In genomic region chr6:31896493-31896855, GRCh38 we compare ENCODE assay signal across 8 cellular contexts. TPM values are rescaled to one million over a fixed set of nuclear protein-coding genes. Genes with fewer than 3 reads are reported as not detected.
DNase-seq lines count a peak whose midpoint lies in the region; ATAC-seq and TF ChIP-seq lines count a peak whose summit lies in the region.

No MANE protein-coding gene starts in this region.

- no peak overlapping the region for H4K8ac ChIP-seq in mesendoderm (ENCODE audit: low read depth, low read length)

- peak overlapping the region; percentile 69 to 96 (median 91) for H3K27ac Mint-ChIP-seq in brain

- peak overlapping the region; percentile 74 for H3K4me2 ChIP-seq in mesendoderm (ENCODE audit: low read length)

- peaks cover 4% of the 10 kb centered on the region for H3K79me2 ChIP-seq in mesendoderm (ENCODE audit: control insufficient read depth, insufficient read depth, low read length)

- H2BK15ac ChIP-seq in mesendoderm (replicated peaks; ENCODE audit: low read depth) = no peak overlapping the region

- TF ChIP-seq CTCF in cardiac muscle cell (IDR thresholded peaks at IDR 0.05; ENCODE audit: low read depth, low read length) (no peak), brain (conservative IDR thresholded peaks at IDR 0.05) (no peak)

- H3K23ac ChIP-seq in mesendoderm (ENCODE audit: low read length) = no peak overlapping the region

- peak overlapping the region; percentile 87 to 92 (median 88) for H3K4me3 Mint-ChIP-seq in brain

- peaks cover 10% of the 10 kb centered on the region for H3K27me3 Mint-ChIP-seq in brain

- no peaks in the 10 kb centered on the region for H3K9me3 ChIP-seq in cardiac muscle cell (ENCODE audit: low read depth)

- WGBS in mesendoderm (ENCODE audit: extremely low coverage, insufficient coverage, low lambda C conversion rate) = no CpG with 5 or more reads among the region's 4 CpGs
- 38% methylated on average over 4 of the region's 4 CpGs for WGBS in urinary bladder

- peak overlapping the region; percentile 100 for H3K4me3 ChIP-seq in cardiac muscle cell
- H3K4me3 ChIP-seq in mesendoderm (ENCODE audit: low read length) = peak overlapping the region; percentile 50
- H3K4me3 ChIP-seq in urinary bladder (ENCODE audit: low read depth, low read length) = peak overlapping the region; percentile 99

- H3K36me3 ChIP-seq in cardiac muscle cell = peaks cover 36% of the 10 kb centered on the region
- peaks cover 4% of the 10 kb centered on the region for H3K36me3 ChIP-seq in mesendoderm (ENCODE audit: control insufficient read depth, insufficient read depth, low read length)
- no peaks in the 10 kb centered on the region for H3K36me3 ChIP-seq in urinary bladder (ENCODE audit: insufficient read depth)

- H3K27me3 ChIP-seq in cardiac muscle cell (no peaks in the 10 kb centered on the region), mesendoderm (ENCODE audit: insufficient read depth, low read length, poor library complexity) (no peaks in the 10 kb centered on the region)

- H2BK120ac ChIP-seq in mesendoderm (ENCODE audit: low read depth, low read length) = no peak overlapping the region

- peak overlapping the region; percentile 82 for H3K9ac ChIP-seq in mesendoderm (ENCODE audit: low read length)

- no peak overlapping the region for H3K4ac ChIP-seq in mesendoderm (ENCODE audit: low read depth, low read length)

- no peak overlapping the region for H4K5ac ChIP-seq in mesendoderm (ENCODE audit: low read length)

- no peak overlapping the region for H3K18ac ChIP-seq in mesendoderm (ENCODE audit: low read length)

- H3K56ac ChIP-seq in mesendoderm (ENCODE audit: low read length) = peak overlapping the region; percentile 86

- no peak overlapping the region for H2AK5ac ChIP-seq in mesendoderm (ENCODE audit: low read length)

- no peak overlapping the region for H2BK5ac ChIP-seq in mesendoderm (ENCODE audit: low read length)

- intact Hi-C loops in left ventricle myocardium superior (cut with micrococcal nuclease) = no loop called here

- H3K4me1 Mint-ChIP-seq in brain = peaks cover 43% of the 10 kb centered on the region

- H3K27ac ChIP-seq in cardiac muscle cell (peak overlapping the region; percentile 45), mesendoderm (ENCODE audit: low read depth, low read length) (no peak overlapping the region), urinary bladder (ENCODE audit: low read depth) (no peak overlapping the region)

- no peaks in the 10 kb centered on the region for H3K9me3 Mint-ChIP-seq in brain

- ATAC-seq in left ventricle myocardium superior (no peak), HG02642 (IDR thresholded peaks at IDR 0.05; ENCODE audit: poor library complexity, unreplicated experiment) (no peak), HG03175 (IDR thresholded peaks at IDR 0.05; ENCODE audit: unreplicated experiment) (no peak)

- peaks cover 4% of the 10 kb centered on the region for H3K79me1 ChIP-seq in mesendoderm (ENCODE audit: low read length)

- H3K4me1 ChIP-seq in cardiac muscle cell (ENCODE audit: low read depth) (peaks cover 21% of the 10 kb centered on the region), mesendoderm (ENCODE audit: control insufficient read depth, low read depth, low read length) (no peaks in the 10 kb centered on the region), urinary bladder (ENCODE audit: insufficient read depth) (no peaks in the 10 kb centered on the region)

- DNase-seq in cardiac muscle cell (ENCODE audit: low read depth in 1 of 2, low spot score in 1 of 2) = no peak
- no peak for DNase-seq in left ventricle myocardium superior
- DNase-seq in mesendoderm = no peak
- DNase-seq in NCI-H226 = no peak

- H3K36me3 Mint-ChIP-seq in brain = peaks cover 39% of the 10 kb centered on the region

RNA-seq across cellular contexts. Expression of gene EHMT2, which starts 1.0 kb away (rescaled TPM):
- total RNA-seq in cardiac muscle cell (98.3 and 120 TPM in 2 replicates), left ventricle myocardium superior (17.1 TPM), urinary bladder (33.1 TPM)
- polyA plus RNA-seq in cardiac muscle cell (89.6 and 115 TPM in 2 replicates), brain (ENCODE audit: insufficient read depth, low read depth, low replicate concordance) (168 TPM), urinary bladder (45.5 TPM)
- polyA plus RNA-seq in mesendoderm (2013, experiment 1 of 2) = 82.8 TPM
- 81.0 TPM for polyA plus RNA-seq in mesendoderm (2013, experiment 2 of 2)

RNA-seq across cellular contexts. Expression of gene ZBTB12, which starts 5.4 kb away (rescaled TPM):
- total RNA-seq in cardiac muscle cell (20.1 and 32.0 TPM in 2 replicates), left ventricle myocardium superior (3.3 TPM), urinary bladder (4.8 TPM)
- polyA plus RNA-seq in cardiac muscle cell (0.62 TPM in 1 of 2 replicates, not detected in the other), brain (ENCODE audit: insufficient read depth, low read depth, low replicate concordance) (36.9 TPM), urinary bladder (10.1 TPM)
- polyA plus RNA-seq in mesendoderm (2013, experiment 1 of 2) = 11.0 TPM
- polyA plus RNA-seq in mesendoderm (2013, experiment 2 of 2) = 11.6 TPM

RNA-seq across cellular contexts. Expression of gene SLC44A4, which starts 17.7 kb away (rescaled TPM):
- not detected in 2 replicates for total RNA-seq in cardiac muscle cell
- polyA plus RNA-seq in cardiac muscle cell = 0.60 TPM in 1 of 2 replicates, not detected in the other
- not detected for total RNA-seq in left ventricle myocardium superior
- polyA plus RNA-seq in brain (ENCODE audit: insufficient read depth, low read depth, low replicate concordance) = 15.7 TPM
- polyA plus RNA-seq in mesendoderm (2013, experiment 1 of 2) = 0.81 TPM
- polyA plus RNA-seq in mesendoderm (2013, experiment 2 of 2) = 0.71 TPM
- 3.3 TPM for total RNA-seq in urinary bladder
- polyA plus RNA-seq in urinary bladder = 4.2 TPM

RNA-seq across cellular contexts. Expression of gene C2, which starts 31.0 kb away (rescaled TPM):
- total RNA-seq in cardiac muscle cell (1.9 TPM in 2 replicates), left ventricle myocardium superior (5.8 TPM), urinary bladder (4.0 TPM)
- polyA plus RNA-seq in cardiac muscle cell (0.48 and 1.5 TPM in 2 replicates), brain (ENCODE audit: insufficient read depth, low read depth, low replicate concordance) (5.5 TPM), urinary bladder (10.0 TPM)
- 0.21 TPM for polyA plus RNA-seq in mesendoderm (2013, experiment 1 of 2)
- 0.22 TPM for polyA plus RNA-seq in mesendoderm (2013, experiment 2 of 2)

RNA-seq across cellular contexts. Expression of gene NEU1, which starts 33.9 kb away (rescaled TPM):
- total RNA-seq in cardiac muscle cell = 26.6 and 34.9 TPM in 2 replicates
- 27.3 and 27.6 TPM in 2 replicates for polyA plus RNA-seq in cardiac muscle cell
- 24.9 TPM for total RNA-seq in left ventricle myocardium superior
- 59.5 TPM for polyA plus RNA-seq in brain (ENCODE audit: insufficient read depth, low read depth, low replicate concordance)
- polyA plus RNA-seq in mesendoderm (2013, experiment 1 of 2) = 31.5 TPM
- 31.9 TPM for polyA plus RNA-seq in mesendoderm (2013, experiment 2 of 2)
- total RNA-seq in urinary bladder = 18.4 TPM
- 52.1 TPM for polyA plus RNA-seq in urinary bladder

Comparison
In these comparisons a context has a peak if more than half of its experiments do, and no peak if none do; other contexts are left out.
1. H3K4me3 ChIP-seq: peak in every context shown above with its lines; median percentile 100 in cardiac muscle cell; 99 in urinary bladder; 50 in mesendoderm.